Comparison of ENCODE assay signal across 13 cellular contexts in genomic region chr17:37736428-37736827, GRCh38. TPM values are rescaled to one million over a fixed set of nuclear protein-coding genes. Genes with fewer than 3 reads are reported as not detected.
DNase-seq lines count a peak whose midpoint lies in the region; ATAC-seq lines count a peak whose summit lies in the region.
"Had no signal": no experiment of that assay in that cellular context is flagged by ENCODE, and none has a peak within 500 bp of the region (broad histone marks: within the 10 kb centered on the region; RNA-seq: fewer than 3 reads in every experiment).

No MANE protein-coding gene starts in this region.

- CTCF ChIA-PET in activated CD8-positive, alpha-beta memory T cell treated with anti-CD3 and anti-CD28 coated beads, Interleukin-2, amount 10 ng/mL, durations not matched to agents 7 days and 5 days (lab: Charles Lee) = no interaction called here

- H3K9me3 Mint-ChIP-seq in activated CD8-positive, alpha-beta memory T cell treated with anti-CD3 and anti-CD28 coated beads, Interleukin-2, amount 10 ng/mL, durations not matched to agents 7 days and 5 days (ENCODE audit: low read depth) = no peaks in the 10 kb centered on the region
- no peaks in the 10 kb centered on the region for H3K9me3 Mint-ChIP-seq in stimulated activated naive CD8-positive, alpha-beta T cell treated with anti-CD3 and anti-CD28 coated beads, Interleukin-15, amount 100 ng/mL, for 72 hours
- no peaks in the 10 kb centered on the region for H3K9me3 Mint-ChIP-seq in stimulated activated naive B cell treated with anti-CD40 and anti-IgM and Interleukin-4, amounts not matched to agents 10 μg/mL and 1 μg/mL and 100 μg/mL, for 72 hours
- H3K9me3 Mint-ChIP-seq: CD4-positive, alpha-beta T cell had no signal

- H3K36me3 Mint-ChIP-seq in activated CD8-positive, alpha-beta memory T cell treated with anti-CD3 and anti-CD28 coated beads, Interleukin-2, amount 10 ng/mL, durations not matched to agents 7 days and 5 days = no peaks in the 10 kb centered on the region
- H3K36me3 Mint-ChIP-seq in stimulated activated naive B cell treated with anti-CD40 and anti-IgM and Interleukin-4, amounts not matched to agents 10 μg/mL and 1 μg/mL and 100 μg/mL, for 72 hours = peaks cover 47 to 54% of the 10 kb centered on the region in 2 donors

- peak; percentile 27 for ATAC-seq in activated CD8-positive, alpha-beta memory T cell treated with anti-CD3 and anti-CD28 coated beads, Interleukin-2, amount 10 ng/mL, durations not matched to agents 7 days and 5 days
- peak; percentile 54 for ATAC-seq in stimulated activated naive CD8-positive, alpha-beta T cell treated with anti-CD3 and anti-CD28 coated beads, Interleukin-15, amount 100 ng/mL, for 72 hours
- no peak for ATAC-seq in stimulated activated naive CD8-positive, alpha-beta T cell treated with anti-CD3 and anti-CD28 coated beads, Interleukin-15, Interleukin-2, amounts not matched to agents 100 U/mL and 50 U/mL, for 24 hours
- ATAC-seq in stimulated activated naive B cell treated with anti-CD40 and anti-IgM and Interleukin-4, amounts not matched to agents 10 μg/mL and 1 μg/mL and 100 μg/mL, for 72 hours (replicated peaks) = no peak
- ATAC-seq in HG02798 (IDR thresholded peaks at IDR 0.05; ENCODE audit: poor library complexity, unreplicated experiment) = no peak

- H3K27me3 Mint-ChIP-seq in activated CD8-positive, alpha-beta memory T cell treated with anti-CD3 and anti-CD28 coated beads, Interleukin-2, amount 10 ng/mL, durations not matched to agents 7 days and 5 days = peaks cover 63% of the 10 kb centered on the region
- peaks cover 55% of the 10 kb centered on the region for H3K27me3 Mint-ChIP-seq in stimulated activated naive CD8-positive, alpha-beta T cell treated with anti-CD3 and anti-CD28 coated beads, Interleukin-15, amount 100 ng/mL, for 72 hours
- peaks cover 32 to 46% of the 10 kb centered on the region in 2 donors for H3K27me3 Mint-ChIP-seq in stimulated activated naive B cell treated with anti-CD40 and anti-IgM and Interleukin-4, amounts not matched to agents 10 μg/mL and 1 μg/mL and 100 μg/mL, for 72 hours

- H3K4me1 Mint-ChIP-seq in activated CD8-positive, alpha-beta memory T cell treated with anti-CD3 and anti-CD28 coated beads, Interleukin-2, amount 10 ng/mL, durations not matched to agents 7 days and 5 days = peaks cover 15% of the 10 kb centered on the region
- peaks cover 13% of the 10 kb centered on the region for H3K4me1 Mint-ChIP-seq in stimulated activated naive CD8-positive, alpha-beta T cell treated with anti-CD3 and anti-CD28 coated beads, Interleukin-15, amount 100 ng/mL, for 72 hours
- H3K4me1 Mint-ChIP-seq in stimulated activated naive B cell treated with anti-CD40 and anti-IgM and Interleukin-4, amounts not matched to agents 10 μg/mL and 1 μg/mL and 100 μg/mL, for 72 hours = peaks cover 15 to 31% of the 10 kb centered on the region in 2 donors

- DNase-seq in NK-92 treated with Interleukin-12 subunit alpha and Interleukin-12 subunit beta, amount 100 ng/mL, for 24 hours (lab: John Stamatoyannopoulos, UW) = peak; percentile 29
- DNase-seq in NK-92 (lab: John Stamatoyannopoulos, UW; ENCODE audit: unreplicated experiment) = no peak
- DNase-seq in activated CD8-positive, alpha-beta memory T cell treated with anti-CD3 and anti-CD28 coated beads, Interleukin-2, amount 10 ng/mL, durations not matched to agents 7 days and 5 days = no peak
- DNase-seq in activated CD8-positive, alpha-beta memory T cell treated with anti-CD3 and anti-CD28 coated beads, Interleukin-2, amount 50 U/mL, for 4 hours = no peak
- DNase-seq in stimulated activated naive CD8-positive, alpha-beta T cell treated with anti-CD3 and anti-CD28 coated beads, Interleukin-15, amount 100 ng/mL, for 72 hours = no peak
- no peak for DNase-seq in stimulated activated naive CD8-positive, alpha-beta T cell treated with anti-CD3 and anti-CD28 coated beads, Interleukin-15, Interleukin-2, amounts not matched to agents 100 U/mL and 50 U/mL, for 24 hours
- DNase-seq in stimulated activated naive B cell treated with anti-CD40 and anti-IgM and Interleukin-4, amounts not matched to agents 10 μg/mL and 1 μg/mL and 100 μg/mL, for 72 hours = no peak
- DNase-seq: CD4-positive, alpha-beta T cell; DMS79 treated with DMSO at 0.1 percent for 48 hours; IMR-90 had no signal

- no peak overlapping the region for H3K27ac Mint-ChIP-seq in activated CD8-positive, alpha-beta memory T cell treated with anti-CD3 and anti-CD28 coated beads, Interleukin-2, amount 10 ng/mL, durations not matched to agents 7 days and 5 days
- peak overlapping the region in 1 of 2 donors; percentile 37 for H3K27ac Mint-ChIP-seq in stimulated activated naive CD8-positive, alpha-beta T cell treated with anti-CD3 and anti-CD28 coated beads, Interleukin-15, amount 100 ng/mL, for 72 hours
- peak overlapping the region; percentile 37 for H3K27ac Mint-ChIP-seq in stimulated activated naive B cell treated with anti-CD40 and anti-IgM and Interleukin-4, amounts not matched to agents 10 μg/mL and 1 μg/mL and 100 μg/mL, for 72 hours
- H3K27ac Mint-ChIP-seq: CD4-positive, alpha-beta T cell had no signal

- H3K4me3 Mint-ChIP-seq in activated CD8-positive, alpha-beta memory T cell treated with anti-CD3 and anti-CD28 coated beads, Interleukin-2, amount 10 ng/mL, durations not matched to agents 7 days and 5 days = no peak overlapping the region
- H3K4me3 Mint-ChIP-seq in stimulated activated naive CD8-positive, alpha-beta T cell treated with anti-CD3 and anti-CD28 coated beads, Interleukin-15, amount 100 ng/mL, for 72 hours = no peak overlapping the region
- H3K4me3 Mint-ChIP-seq in stimulated activated naive B cell treated with anti-CD40 and anti-IgM and Interleukin-4, amounts not matched to agents 10 μg/mL and 1 μg/mL and 100 μg/mL, for 72 hours = peak overlapping the region in 1 of 2 donors; percentile 32
- H3K4me3 Mint-ChIP-seq: CD4-positive, alpha-beta T cell had no signal

RNA-seq across cellular contexts. Expression of gene HNF1B, which starts 8.4 kb away (rescaled TPM):
- 1 to 10 TPM in 1 of 2 experiments, not detected in 1; 1.9 TPM for total RNA-seq in activated CD8-positive, alpha-beta memory T cell treated with anti-CD3 and anti-CD28 coated beads, Interleukin-2, amount 10 ng/mL, durations not matched to agents 7 days and 5 days
- total RNA-seq: CD4-positive, alpha-beta T cell; H4; HT1080; IMR-90 had no signal

Comparison
In these comparisons a context has a peak if more than half of its experiments do, and no peak if none do; other contexts are left out.
1. ATAC-seq: peak in activated CD8-positive, alpha-beta memory T cell treated with anti-CD3 and anti-CD28 coated beads, Interleukin-2, amount 10 ng/mL, durations not matched to agents 7 days and 5 days (single experiment) and stimulated activated naive CD8-positive, alpha-beta T cell treated with anti-CD3 and anti-CD28 coated beads, Interleukin-15, amount 100 ng/mL, for 72 hours (single experiment); none in stimulated activated naive CD8-positive, alpha-beta T cell treated with anti-CD3 and anti-CD28 coated beads, Interleukin-15, Interleukin-2, amounts not matched to agents 100 U/mL and 50 U/mL, for 24 hours (single experiment), stimulated activated naive B cell treated with anti-CD40 and anti-IgM and Interleukin-4, amounts not matched to agents 10 μg/mL and 1 μg/mL and 100 μg/mL, for 72 hours (0 of 2) and HG02798 (single experiment).